Comparison of ENCODE assay signal across 20 cellular contexts in the genomic region with DNA sequence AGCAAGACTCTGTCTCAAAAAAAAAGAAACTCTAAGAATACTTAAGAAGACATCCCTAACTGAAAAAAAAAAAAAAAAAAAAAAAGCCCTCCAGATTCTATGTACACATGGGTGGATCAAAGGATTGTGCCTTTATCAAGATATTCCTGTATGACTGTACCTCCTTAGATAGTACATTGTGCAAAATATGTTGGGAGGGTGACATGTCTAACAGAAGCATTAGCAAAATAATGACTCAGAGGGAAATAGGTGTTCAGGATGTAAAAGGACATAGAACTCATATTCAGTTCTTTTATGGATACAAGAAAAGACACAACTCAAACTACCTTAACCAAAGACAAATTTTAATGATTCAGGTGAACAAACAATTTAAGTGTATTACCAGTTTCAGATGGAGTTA.
DNase-seq lines count a peak whose midpoint lies in the region; ATAC-seq, FAIRE-seq and TF ChIP-seq lines count a peak whose summit lies in the region.
"Had no signal": no experiment of that assay in that cellular context is flagged by ENCODE, and none has a peak within 500 bp of the region (broad histone marks: within the 10 kb centered on the region; RNA-seq: fewer than 3 reads in every experiment).

No MANE protein-coding gene starts in this region.

- peak; percentile 23 for DNase-seq in RCC 7860 (ENCODE audit: low spot score)
- peak; percentile 1 for DNase-seq in epithelial cell of esophagus (ENCODE audit: low read depth)
- peak; percentile 54 for DNase-seq in kidney tubule cell (ENCODE audit: low spot score)
- DNase-seq in DMS114 treated with DMSO at 0.1 percent for 48 hours (lab: John Stamatoyannopoulos, UW; ENCODE audit: unreplicated experiment), result no peak
- no peak for DNase-seq in T-helper 2 cell
- DNase-seq: ACHN; BE2C; C1 segment of cervical spinal cord; CD4-positive, CD25-positive, alpha-beta regulatory T cell; CD8-positive, alpha-beta memory T cell; COR-L47; DMS 273 treated with DMSO at 0.1 percent for 48 hours; H9 had no signal

- no peak for FAIRE-seq in RCC 7860 (lab: Jason Lieb, UNC)
- FAIRE-seq: A204.1, G401.6, GM12891, GM19239, HepG2 had no signal

- ATAC-seq in HG02759 (IDR thresholded peaks at IDR 0.05; ENCODE audit: unreplicated experiment), result no peak
- ATAC-seq: GM23338, HepG2 had no signal

- no peak overlapping the region for H3K4me3 ChIP-seq in epithelial cell of esophagus (ENCODE audit: low read length)
- H3K4me3 ChIP-seq: GM23338 had no signal

- no peak for TF ChIP-seq CTCF in epithelial cell of esophagus (IDR thresholded peaks at IDR 0.05; ENCODE audit: insufficient read depth, low read depth, low read length, missing control alignments)

Comparison
In these comparisons a context has a peak if more than half of its experiments do, and no peak if none do; other contexts are left out.
1. DNase-seq: peak in RCC 7860 (single experiment), epithelial cell of esophagus (single experiment) and kidney tubule cell (single experiment); none in DMS114 treated with DMSO at 0.1 percent for 48 hours (single experiment) and T-helper 2 cell (0 of 5).